ENCODE assay signal across 8 cellular contexts in the genomic region with DNA sequence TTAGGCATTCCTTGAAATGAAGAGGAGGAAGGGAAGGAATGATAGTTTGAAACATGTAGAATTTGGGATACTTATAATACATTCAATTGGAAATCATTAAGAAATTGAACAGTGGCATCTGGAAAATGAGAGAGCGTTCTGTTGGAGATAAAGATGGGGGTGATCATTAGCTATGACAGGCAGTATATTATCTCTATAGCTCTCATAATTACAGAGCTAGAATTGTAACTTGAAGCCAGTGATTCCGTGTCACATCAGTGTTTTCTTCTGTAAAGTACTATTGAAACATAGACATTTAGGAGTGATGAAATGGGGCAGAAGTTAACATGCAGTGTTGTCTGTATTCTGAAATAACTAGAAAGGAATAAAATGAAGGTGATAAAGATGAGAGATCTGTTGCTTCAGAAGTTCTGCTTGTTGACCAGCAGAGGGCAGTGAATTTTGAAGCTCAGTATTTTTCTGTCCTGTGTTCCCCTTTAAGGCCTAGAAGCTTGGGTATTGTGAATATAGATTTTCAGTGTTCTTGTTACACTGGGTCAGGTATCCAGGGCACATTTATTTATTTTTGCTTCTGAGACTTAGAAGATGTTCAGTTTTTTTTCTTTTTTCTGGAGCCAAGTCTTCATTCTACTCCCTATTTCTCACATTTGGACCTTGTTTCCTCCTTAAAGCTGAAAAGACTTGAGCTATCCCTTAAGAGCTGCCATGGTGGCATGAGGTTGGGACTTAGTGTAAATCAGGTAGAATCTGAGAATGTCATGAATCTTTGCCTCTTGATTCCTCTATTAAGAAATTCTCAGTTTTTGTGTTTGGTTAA.
A peak's percentile ranks its signal among the peaks of the same experiment; 100 is the strongest.
DNase-seq lines count a peak whose midpoint lies in the region; ATAC-seq, FAIRE-seq and TF ChIP-seq lines count a peak whose summit lies in the region.

No MANE protein-coding gene starts in this region.

- H3K4me3 ChIP-seq in body of pancreas = no peak overlapping the region
- no peak overlapping the region for H3K4me3 ChIP-seq in testis

- peak; percentile 91 for FAIRE-seq in islet of Langerhans (lab: Jason Lieb, UNC)

- H3K9me3 ChIP-seq in body of pancreas (no peaks in the 10 kb centered on the region), testis (no peaks in the 10 kb centered on the region)

- 13 to 17% methylated on average over 2 of the region's 2 CpGs for WGBS in body of pancreas, 2 donors
- 34 to 42% methylated on average over 2 of the region's 2 CpGs for WGBS in testis, 2 donors

- ATAC-seq in GM18502 (IDR thresholded peaks at IDR 0.05; ENCODE audit: poor library complexity, unreplicated experiment) (peak; percentile 91), HG02981 (IDR thresholded peaks at IDR 0.05; ENCODE audit: unreplicated experiment) (peak; percentile 86), body of pancreas (peak; percentile 60)

- no peaks in the 10 kb centered on the region for H3K36me3 ChIP-seq in body of pancreas (replicated peaks in 1 of 2; ENCODE audit: insufficient read depth in 1 of 2, low read depth in 2 of 2)
- no peaks in the 10 kb centered on the region for H3K36me3 ChIP-seq in testis (ENCODE audit: low read depth, missing control alignments)

- TF ChIP-seq CTCF in AG09319 (IDR thresholded peaks at IDR 0.05; ENCODE audit: low read depth, low read length) (peak; percentile 74), body of pancreas (IDR thresholded peaks at IDR 0.05) (peak; percentile 55 to 67 (median 63)), testis (IDR thresholded peaks at IDR 0.05) (peak; percentile 50 to 76 (median 68))

- no peak for TF ChIP-seq POLR2A in body of pancreas (IDR thresholded peaks at IDR 0.05)
- TF ChIP-seq POLR2A in testis (IDR thresholded peaks at IDR 0.05) = no peak

- peaks cover 8% of the 10 kb centered on the region for H3K4me1 ChIP-seq in body of pancreas
- no peaks in the 10 kb centered on the region for H3K4me1 ChIP-seq in testis

- H3K27me3 ChIP-seq in body of pancreas = no peaks in the 10 kb centered on the region
- H3K27me3 ChIP-seq in testis = no peaks in the 10 kb centered on the region

- DNase-seq in AG09319 (ENCODE audit: extremely low read depth, low read depth) (peak; percentile 29), NCI-H2227 treated with DMSO at 0.1 percent for 48 hours (lab: John Stamatoyannopoulos, UW) (peak; percentile 50), body of pancreas (no peak), testis (no peak)
- no peak for DNase-seq in stimulated activated CD4-positive, alpha-beta T cell treated with anti-CD3 and anti-CD28 coated beads, Interleukin-4, amount 100 ng/mL, for 4 hours

- intact Hi-C loops in body of pancreas (cut with DNase I) = no loop called here
- intact Hi-C loops in testis (cut with DNase I; ENCODE audit: low total_unique reads) = no loop called here

- H3K27ac ChIP-seq in body of pancreas (no peak overlapping the region), testis (no peak overlapping the region)

Comparison
In these comparisons a context has a peak if more than half of its experiments do, and no peak if none do; other contexts are left out.
1. DNase-seq: peak in AG09319 (single experiment) and NCI-H2227 treated with DMSO at 0.1 percent for 48 hours (single experiment); none in body of pancreas (0 of 4), testis (single experiment) and stimulated activated CD4-positive, alpha-beta T cell treated with anti-CD3 and anti-CD28 coated beads, Interleukin-4, amount 100 ng/mL, for 4 hours (0 of 2).
2. Peak in every context shown above with its lines, with median percentiles within 50 percentile points of each other: CTCF ChIP-seq and ATAC-seq.